ENCODE assay signal across 11 cellular contexts in genomic region chr4:151604238-151604637, GRCh38.
DNase-seq lines count a peak whose midpoint lies in the region; ATAC-seq, FAIRE-seq and TF ChIP-seq lines count a peak whose summit lies in the region.
"Had no signal": no experiment of that assay in that cellular context is flagged by ENCODE, and none has a peak within 500 bp of the region (broad histone marks: within the 10 kb centered on the region; RNA-seq: fewer than 3 reads in every experiment).

No MANE protein-coding gene starts in this region.

- H3K79me2 ChIP-seq in SU-DHL-6 (ENCODE audit: insufficient read depth, low read length) = no peaks in the 10 kb centered on the region
- no peaks in the 10 kb centered on the region for H3K79me2 ChIP-seq in hepatocyte

- H2AFZ ChIP-seq in SU-DHL-6 (ENCODE audit: low read depth, low read length, severe bottlenecking) (peak overlapping the region; percentile 36), hepatocyte (no peak overlapping the region)

- H3K36me3 Mint-ChIP-seq in activated naive CD4-positive, alpha-beta T cell treated with anti-CD3 and anti-CD28 coated beads, Interleukin-2, amount 10 ng/mL, durations not matched to agents 7 days and 5 days = no peaks in the 10 kb centered on the region
- H3K36me3 Mint-ChIP-seq: IgD-negative memory B cell, naive B cell had no signal

- H4K20me1 ChIP-seq in SU-DHL-6 (ENCODE audit: low read depth, low read length) (no peaks in the 10 kb centered on the region), hepatocyte (ENCODE audit: insufficient read depth, poor library complexity, severe bottlenecking) (no peaks in the 10 kb centered on the region)

- H3K9me3 Mint-ChIP-seq in activated naive CD4-positive, alpha-beta T cell treated with anti-CD3 and anti-CD28 coated beads, Interleukin-2, amount 10 ng/mL, durations not matched to agents 7 days and 5 days = no peaks in the 10 kb centered on the region
- H3K9me3 Mint-ChIP-seq: IgD-negative memory B cell had no signal

- H3K9ac ChIP-seq in SU-DHL-6 (ENCODE audit: low read length) = no peak overlapping the region

- H3K9me2 ChIP-seq in SU-DHL-6 (replicated peaks; ENCODE audit: insufficient read depth, low read length) (no peaks in the 10 kb centered on the region), hepatocyte (replicated peaks; ENCODE audit: insufficient read depth) (no peaks in the 10 kb centered on the region)

- H3K9me3 ChIP-seq in SU-DHL-6 (ENCODE audit: insufficient read depth, low read length) (no peaks in the 10 kb centered on the region), hepatocyte (ENCODE audit: low read depth) (no peaks in the 10 kb centered on the region)

- no peak overlapping the region for H3K4me3 Mint-ChIP-seq in activated naive CD4-positive, alpha-beta T cell treated with anti-CD3 and anti-CD28 coated beads, Interleukin-2, amount 10 ng/mL, durations not matched to agents 7 days and 5 days
- H3K4me3 Mint-ChIP-seq: IgD-negative memory B cell, naive B cell had no signal

- peaks cover 9% of the 10 kb centered on the region for H3K27me3 Mint-ChIP-seq in activated naive CD4-positive, alpha-beta T cell treated with anti-CD3 and anti-CD28 coated beads, Interleukin-2, amount 10 ng/mL, durations not matched to agents 7 days and 5 days

- H3K36me3 ChIP-seq in SU-DHL-6 (ENCODE audit: low read length) (no peaks in the 10 kb centered on the region), hepatocyte (replicated peaks; ENCODE audit: insufficient read depth, low read depth) (no peaks in the 10 kb centered on the region)

- H3K4me2 ChIP-seq in SU-DHL-6 (ENCODE audit: low read depth, low read length, poor library complexity, severe bottlenecking) (no peak overlapping the region), hepatocyte (no peak overlapping the region)

- CTCF ChIA-PET in activated naive CD4-positive, alpha-beta T cell treated with anti-CD3 and anti-CD28 coated beads, Interleukin-2, amount 10 ng/mL, durations not matched to agents 7 days and 5 days (lab: Charles Lee) = interaction anchor here (0.9 to 1.4 kb wide), 5 partner anchors 11 to 242 kb away, joined by 3 to 5 read pairs (median 4); no protein-coding TSS in a partner anchor

- no peak for ATAC-seq in GM21390 (IDR thresholded peaks at IDR 0.05; ENCODE audit: unreplicated experiment)
- ATAC-seq in GM21619 (IDR thresholded peaks at IDR 0.05; ENCODE audit: unreplicated experiment) = no peak

- 85% methylated on average over 5 of the region's 5 CpGs for WGBS in hepatocyte (ENCODE audit: low lambda C conversion rate, missing lambda C conversion rate)

- H3F3A ChIP-seq in SU-DHL-6 (ENCODE audit: insufficient read depth) = no peaks in the 10 kb centered on the region

- peak; percentile 9 for TF ChIP-seq CTCF in GM20000 (IDR thresholded peaks at IDR 0.05; ENCODE audit: extremely low read depth, missing control alignments)
- TF ChIP-seq CTCF in SU-DHL-6 (IDR thresholded peaks at IDR 0.05; ENCODE audit: insufficient read depth, low read length, poor library complexity, severe bottlenecking) = peak; percentile 24
- peak; percentile 59 for TF ChIP-seq CTCF in hepatocyte (IDR thresholded peaks at IDR 0.05; ENCODE audit: poor library complexity)

- no peak for FAIRE-seq in frontal cortex (lab: Jason Lieb, UNC)
- FAIRE-seq: GM18507 had no signal

- H3K4me3 ChIP-seq in SU-DHL-6 (ENCODE audit: insufficient read depth, low read length, poor library complexity, severe bottlenecking) (no peak overlapping the region), hepatocyte (no peak overlapping the region)

- H3K27me3 ChIP-seq in SU-DHL-6 (ENCODE audit: low read length) (no peaks in the 10 kb centered on the region), hepatocyte (no peaks in the 10 kb centered on the region)

- H3K4me1 ChIP-seq in hepatocyte (ENCODE audit: insufficient read depth) = no peaks in the 10 kb centered on the region

- peak; percentile 11 for DNase-seq in ACHN
- DNase-seq in GM20000 (ENCODE audit: low spot score) = peak; percentile 25
- no peak for DNase-seq in hepatocyte (ENCODE audit: low spot score)
- DNase-seq in frontal cortex (ENCODE audit: low spot score in 2 of 2) = no peak
- DNase-seq in activated naive CD4-positive, alpha-beta T cell treated with anti-CD3 and anti-CD28 coated beads, Interleukin-2, amount 10 ng/mL, durations not matched to agents 7 days and 5 days = no peak
- DNase-seq: naive B cell had no signal

- H3K27ac ChIP-seq in SU-DHL-6 (ENCODE audit: low read depth, low read length) (no peak overlapping the region), hepatocyte (no peak overlapping the region)

- in situ Hi-C loops in ACHN (cut with HindIII; ENCODE audit: low pct_ligation_motif_present, low pct_unique_long_range_greater_than_20kb, low sequenced_read_pairs) = no loop called here

- H3K27ac Mint-ChIP-seq in activated naive CD4-positive, alpha-beta T cell treated with anti-CD3 and anti-CD28 coated beads, Interleukin-2, amount 10 ng/mL, durations not matched to agents 7 days and 5 days = no peak overlapping the region
- H3K27ac Mint-ChIP-seq: IgD-negative memory B cell, naive B cell had no signal

- H3K4me1 Mint-ChIP-seq in activated naive CD4-positive, alpha-beta T cell treated with anti-CD3 and anti-CD28 coated beads, Interleukin-2, amount 10 ng/mL, durations not matched to agents 7 days and 5 days = no peaks in the 10 kb centered on the region
- H3K4me1 Mint-ChIP-seq: IgD-negative memory B cell, naive B cell had no signal

Comparison
In these comparisons a context has a peak if more than half of its experiments do, and no peak if none do; other contexts are left out.
1. DNase-seq: peak in ACHN (single experiment) and GM20000 (single experiment); none in hepatocyte (single experiment), frontal cortex (0 of 2) and activated naive CD4-positive, alpha-beta T cell treated with anti-CD3 and anti-CD28 coated beads, Interleukin-2, amount 10 ng/mL, durations not matched to agents 7 days and 5 days (single experiment).
2. CTCF ChIP-seq: peak in every context shown above with its lines; median percentile 59 in hepatocyte; 24 in SU-DHL-6; 9 in GM20000.